ENCODE assay signal across 11 cellular contexts in the genomic region with DNA sequence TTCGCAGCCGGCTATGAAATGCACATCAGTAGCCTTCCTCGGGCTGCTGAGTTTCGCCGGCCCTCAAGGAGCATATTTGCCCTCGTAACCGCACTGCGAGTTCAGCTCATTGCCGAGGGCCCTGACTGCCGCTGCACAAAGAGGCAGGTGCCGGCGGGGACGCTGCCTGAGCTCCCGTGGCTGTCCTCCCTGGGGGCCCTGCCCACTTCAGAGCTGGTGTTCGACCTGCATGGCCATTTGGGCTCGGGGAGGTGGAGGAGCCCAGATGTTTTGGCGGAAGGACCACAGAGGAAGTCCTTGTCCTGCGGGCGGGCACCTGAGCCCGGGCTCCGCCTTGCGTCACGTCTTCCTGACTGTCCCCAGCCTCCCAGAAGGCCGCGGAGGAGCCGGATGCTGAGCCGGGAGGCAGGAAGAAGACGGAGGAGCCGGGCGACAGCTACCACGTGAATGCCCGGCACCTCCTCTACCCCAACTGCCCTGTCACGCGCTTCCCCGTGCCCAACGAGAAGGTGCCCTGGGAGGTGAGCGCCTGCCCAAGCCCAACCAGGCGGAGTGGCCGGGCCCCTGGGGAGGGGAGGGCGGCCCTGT.
DNase-seq lines count a peak whose midpoint lies in the region; ATAC-seq and TF ChIP-seq lines count a peak whose summit lies in the region.
"Had no signal": no experiment of that assay in that cellular context is flagged by ENCODE, and none has a peak within 500 bp of the region (broad histone marks: within the 10 kb centered on the region; RNA-seq: fewer than 3 reads in every experiment).

No MANE protein-coding gene starts in this region.

- H3K4me3 ChIP-seq in LNCaP clone FGC (ENCODE audit: low read depth, low read length) (peak overlapping the region; percentile 82), neutrophil (ENCODE audit: low read depth in 1 of 2, low read length in 1 of 2) (no peak overlapping the region)

- H3K9me3 ChIP-seq in neutrophil, result no peaks in the 10 kb centered on the region

- in situ Hi-C loops in T47D (cut with HindIII; ENCODE audit: low pct_unique_long_range_greater_than_20kb, low sequenced_read_pairs), result no loop called here

- peak overlapping the region; percentile 42 for H3K27ac ChIP-seq in neutrophil

- ATAC-seq in HG02642 (IDR thresholded peaks at IDR 0.05; ENCODE audit: poor library complexity, unreplicated experiment) (no peak), HG03354 (IDR thresholded peaks at IDR 0.05; ENCODE audit: poor library complexity, severe bottlenecking, unreplicated experiment) (no peak)
- ATAC-seq: natural killer cell had no signal

- DNase-seq in COLO668 (lab: John Stamatoyannopoulos, UW; ENCODE audit: unreplicated experiment) (peak; percentile 92), LNCaP clone FGC (ENCODE audit: low read depth) (peak; percentile 88), T47D (ENCODE audit: low read depth in 1 of 2, low spot score in 1 of 2) (peak; percentile 84 to 94), NK-92 (lab: John Stamatoyannopoulos, UW; ENCODE audit: unreplicated experiment) (no peak)
- DNase-seq: activated CD4-positive, alpha-beta T cell treated with anti-CD3 and anti-CD28 coated beads, Interleukin-2, amount 50 U/mL, for 48 hours; natural killer cell; stimulated activated CD4-positive, alpha-beta T cell treated with anti-CD3 and anti-CD28 coated beads, Interleukin-15, amount 100 ng/mL, for 24 hours had no signal

- TF ChIP-seq CTCF in LNCaP clone FGC (IDR thresholded peaks at IDR 0.05; ENCODE audit: control insufficient read depth, extremely low read depth, insufficient read depth) (no peak), neutrophil (IDR thresholded peaks at IDR 0.05) (no peak)

- H3K27me3 ChIP-seq in neutrophil, result no peaks in the 10 kb centered on the region

- peaks cover 72% of the 10 kb centered on the region for H3K36me3 ChIP-seq in neutrophil

- H3K4me1 ChIP-seq in neutrophil (ENCODE audit: control insufficient read depth in 1 of 2, insufficient read depth in 1 of 2, low read depth in 1 of 2, low read length in 1 of 2), result peaks cover 0 to 4% of the 10 kb centered on the region in 2 experiments
- H3K4me1 ChIP-seq: Caco-2 had no signal
